ENCODE assay signal across 8 cellular contexts in the genomic region with DNA sequence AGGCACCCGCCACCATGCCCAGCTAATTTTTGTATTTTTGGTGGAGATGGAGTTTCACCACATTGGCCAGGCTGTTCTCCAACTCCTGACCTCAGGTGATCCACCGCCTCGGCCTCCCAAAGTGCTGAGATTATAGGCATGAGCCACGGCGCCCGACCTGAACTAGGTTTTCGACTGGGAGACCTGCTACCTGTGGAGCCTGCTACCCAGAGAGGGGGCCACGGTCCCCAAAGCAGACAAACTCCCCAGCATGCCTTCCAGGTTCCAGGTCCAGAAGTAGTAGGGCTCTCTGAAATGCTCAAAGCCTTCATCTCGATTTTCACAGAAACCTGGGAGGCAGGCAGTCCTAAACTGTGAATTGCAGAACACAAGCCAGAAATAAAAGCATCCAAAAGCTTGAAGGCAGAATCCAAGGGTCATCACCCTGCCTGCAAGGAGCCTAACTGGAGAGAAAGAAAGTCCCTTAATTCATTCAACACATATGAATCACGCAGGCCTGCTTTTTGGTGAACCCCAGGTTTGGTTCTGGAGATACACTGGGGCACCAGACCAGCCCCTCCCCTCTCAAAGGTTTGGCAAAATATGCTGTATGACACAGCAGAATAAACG. TPM values are rescaled to one million over a fixed set of nuclear protein-coding genes. Genes with fewer than 3 reads are reported as not detected.
A peak's percentile ranks its signal among the peaks of the same experiment; 100 is the strongest.
DNase-seq lines count a peak whose midpoint lies in the region; ATAC-seq and TF ChIP-seq lines count a peak whose summit lies in the region.

No MANE protein-coding gene starts in this region.

- peak overlapping the region; percentile 34 to 93 for H3K9ac ChIP-seq in liver (ENCODE audit: low read depth in 1 of 2, low read length in 2 of 2)

- peak overlapping the region in 2 of 3 donors; percentile 46 to 77 for H3K4me3 ChIP-seq in liver (ENCODE audit: low read depth in 1 of 3, low read length in 3 of 3)

- DNase-seq in T-helper 1 cell (no peak), superior temporal gyrus (ENCODE audit: extremely low spot score) (peak; percentile 57)

- H3K36me3 Mint-ChIP-seq in T-helper 1 cell treated with Interleukin-12 subunit alpha and Interleukin-12 subunit beta and Interleukin-4 antibody, amounts not matched to agents 30 μg/mL and 1 μg/mL, for 36 hours (ENCODE audit: low read depth): peaks cover 3% of the 10 kb centered on the region

- H3K27ac ChIP-seq in adipose tissue (ENCODE audit: low read depth, low read length) (peak overlapping the region; percentile 94), liver (ENCODE audit: low read depth in 1 of 2, low read length in 2 of 2) (peak overlapping the region; percentile 96 to 97)

- peaks cover 10 to 65% (median 49%) of the 10 kb centered on the region in 4 donors for H3K4me1 ChIP-seq in liver (ENCODE audit: control insufficient read depth in 4 of 4, insufficient read depth in 4 of 4, low read length in 3 of 4)

- H3K27me3 Mint-ChIP-seq in T-helper 1 cell treated with Interleukin-12 subunit alpha and Interleukin-12 subunit beta and Interleukin-4 antibody, amounts not matched to agents 30 μg/mL and 1 μg/mL, for 36 hours (ENCODE audit: low read depth): no peaks in the 10 kb centered on the region

- no peaks in the 10 kb centered on the region for H3K9me3 Mint-ChIP-seq in T-helper 1 cell treated with Interleukin-12 subunit alpha and Interleukin-12 subunit beta and Interleukin-4 antibody, amounts not matched to agents 30 μg/mL and 1 μg/mL, for 36 hours

- H3K27me3 ChIP-seq in liver (ENCODE audit: control insufficient read depth in 4 of 4, insufficient read depth in 4 of 4, low read length in 3 of 4): no peaks in the 10 kb centered on the region

- ATAC-seq in HG03457 (IDR thresholded peaks at IDR 0.05; ENCODE audit: unreplicated experiment) (no peak), GM18873 (IDR thresholded peaks at IDR 0.05; ENCODE audit: low FRiP score, unreplicated experiment) (no peak), GM21576 (IDR thresholded peaks at IDR 0.05; ENCODE audit: unreplicated experiment) (no peak)

- peak overlapping the region; percentile 96 for H3K27ac Mint-ChIP-seq in T-helper 1 cell treated with Interleukin-12 subunit alpha and Interleukin-12 subunit beta and Interleukin-4 antibody, amounts not matched to agents 30 μg/mL and 1 μg/mL, for 36 hours

- H3K4me1 Mint-ChIP-seq in T-helper 1 cell treated with Interleukin-12 subunit alpha and Interleukin-12 subunit beta and Interleukin-4 antibody, amounts not matched to agents 30 μg/mL and 1 μg/mL, for 36 hours (ENCODE audit: low read depth): peaks cover 56% of the 10 kb centered on the region

- WGBS in adipose tissue, 3 donors: 61 to 69% (median 63%) methylated on average over 11 of the region's 11 CpGs
- WGBS in liver: 65% methylated on average over 11 of the region's 11 CpGs

- TF ChIP-seq RAD21 in liver (IDR thresholded peaks at IDR 0.05): no peak

- peak overlapping the region; percentile 95 for H3K4me3 Mint-ChIP-seq in T-helper 1 cell treated with Interleukin-12 subunit alpha and Interleukin-12 subunit beta and Interleukin-4 antibody, amounts not matched to agents 30 μg/mL and 1 μg/mL, for 36 hours

- no peak for TF ChIP-seq CTCF in liver (IDR thresholded peaks at IDR 0.05; ENCODE audit: low read depth, low read length, missing input control)

- H3K36me3 ChIP-seq in liver (ENCODE audit: control insufficient read depth in 4 of 4, insufficient read depth in 3 of 4, low read depth in 1 of 4, low read length in 3 of 4): no peaks in the 10 kb centered on the region

- no peaks in the 10 kb centered on the region for H3K9me3 ChIP-seq in liver (ENCODE audit: control insufficient read depth in 4 of 4, low read length in 3 of 4)

TF ChIP-seq in liver, 16 proteins besides CTCF, POLR2A, EP300 and RAD21:
- TF ChIP-seq EGR1 (IDR thresholded peaks at IDR 0.05; ENCODE audit: low read depth in 2 of 2) (no peak), FOXA2 (IDR thresholded peaks at IDR 0.05) (no peak), RXRA (IDR thresholded peaks at IDR 0.05) (no peak), GABPA (IDR thresholded peaks at IDR 0.05 in 1 of 2, conservative IDR thresholded peaks at IDR 0.05 in 1 of 2) (no peak), YY1 (IDR thresholded peaks at IDR 0.05) (no peak), JUND (IDR thresholded peaks at IDR 0.05) (no peak), SP1 (IDR thresholded peaks at IDR 0.05) (no peak), NR2F2 (IDR thresholded peaks at IDR 0.05) (no peak), ZBTB33 (IDR thresholded peaks at IDR 0.05) (no peak), HNF4A (conservative IDR thresholded peaks at IDR 0.05) (no peak)
- TF ChIP-seq, protein P1, sequence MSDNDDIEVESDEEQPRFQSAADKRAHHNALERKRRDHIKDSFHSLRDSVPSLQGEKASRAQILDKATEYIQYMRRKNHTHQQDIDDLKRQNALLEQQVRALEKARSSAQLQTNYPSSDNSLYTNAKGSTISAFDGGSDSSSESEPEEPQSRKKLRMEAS (IDR thresholded peaks at IDR 0.05): no peak
- TF ChIP-seq, protein P2, sequence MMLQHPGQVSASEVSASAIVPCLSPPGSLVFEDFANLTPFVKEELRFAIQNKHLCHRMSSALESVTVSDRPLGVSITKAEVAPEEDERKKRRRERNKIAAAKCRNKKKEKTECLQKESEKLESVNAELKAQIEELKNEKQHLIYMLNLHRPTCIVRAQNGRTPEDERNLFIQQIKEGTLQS (IDR thresholded peaks at IDR 0.05): no peak
TF ChIP-seq in liver: peak in this region for 0.

RNA-seq across cellular contexts. Expression of gene IRF1, which starts 4.6 kb away (rescaled TPM):
- polyA plus RNA-seq in adipose tissue: 10 to 100 TPM in 2 of 3 donors, 1 to 10 TPM in 1; 9.1 to 90.5 (median 58.0) TPM
- 10 to 100 TPM in 1 of 2 donors, 1 to 10 TPM in 1; 9.5 to 42.6 TPM for total RNA-seq in liver
- 10 to 100 TPM; 22.1 to 27.3 TPM for polyA plus RNA-seq in liver

RNA-seq across cellular contexts. Expression of gene IL5, which starts 48.2 kb away (rescaled TPM):
- polyA plus RNA-seq in adipose tissue (under 1 TPM in 1 of 3 donors, not detected in 2; 0.09 TPM), liver (not detected)
- total RNA-seq in liver: not detected
